In the genomic region with DNA sequence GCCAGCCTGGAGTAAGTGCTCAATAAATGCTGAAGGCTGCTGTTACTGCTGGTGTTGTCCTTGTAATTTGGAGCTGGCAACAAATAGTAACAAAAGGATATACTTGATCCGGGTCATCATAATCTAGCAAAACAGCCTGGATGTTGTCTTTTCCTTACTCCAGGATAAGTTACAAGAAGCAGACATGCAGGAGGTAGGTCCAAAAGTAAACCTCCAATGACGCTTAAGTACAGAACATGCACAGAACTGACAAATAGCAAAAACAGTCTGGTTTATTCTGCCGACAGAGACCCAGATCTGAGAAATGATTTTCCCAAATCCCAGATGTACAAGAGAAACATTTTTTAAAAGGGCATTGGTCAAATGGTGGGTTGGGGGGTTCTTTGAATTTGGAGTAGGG, we compare ENCODE assay signal across 27 cellular contexts.
DNase-seq lines count a peak whose midpoint lies in the region; FAIRE-seq and TF ChIP-seq lines count a peak whose summit lies in the region.
"Had no signal": no experiment of that assay in that cellular context is flagged by ENCODE, and none has a peak within 500 bp of the region (broad histone marks: within the 10 kb centered on the region; RNA-seq: fewer than 3 reads in every experiment).

No MANE protein-coding gene starts in this region.

- no peaks in the 10 kb centered on the region for H3K36me3 Mint-ChIP-seq in chondrocyte (ENCODE audit: low read depth)

- no peak overlapping the region for H3K4me3 Mint-ChIP-seq in chondrocyte (ENCODE audit: unreplicated experiment)
- H3K4me3 Mint-ChIP-seq: CD4-positive, alpha-beta T cell had no signal

- H3K4me1 Mint-ChIP-seq in chondrocyte (ENCODE audit: low read depth), result peaks cover 32% of the 10 kb centered on the region

- no peaks in the 10 kb centered on the region for H3K9me3 Mint-ChIP-seq in chondrocyte (ENCODE audit: low read depth)
- H3K9me3 Mint-ChIP-seq: CD4-positive, alpha-beta T cell had no signal

- H3K36me3 ChIP-seq in rectal smooth muscle tissue (ENCODE audit: control insufficient read depth, insufficient read depth, low read length), result no peaks in the 10 kb centered on the region
- H3K36me3 ChIP-seq: BLaER1 treated with 17β-estradiol and CSF1 and Interleukin-3, amounts not matched to agents 10 nM and 100 nM had no signal

- DNase-seq in HTR-8/SVneo (ENCODE audit: insufficient read length, low spot score) (no peak), chondrocyte (ENCODE audit: low spot score) (no peak), T-helper 2 cell (no peak), H4 (ENCODE audit: low spot score) (no peak)
- no peak for DNase-seq in activated CD8-positive, alpha-beta memory T cell treated with anti-CD3 and anti-CD28 coated beads, Interleukin-2, amount 50 U/mL, for 48 hours
- DNase-seq in stimulated activated naive CD4-positive, alpha-beta T cell treated with Interleukin-2 at 50 U/mL for 16 hours (lab: John Stamatoyannopoulos, UW), result no peak
- DNase-seq: AML-193; CD4-positive, alpha-beta T cell; HCEC 1CT; Karpas-422; MV-4-11; NCI-H1105; NCI-H1436 treated with DMSO at 0.1 percent for 48 hours; NCI-H1930; NCI-H2107; NCI-H2227 treated with DMSO at 0.1 percent for 48 hours; NCI-H526 treated with DMSO at 0.1 percent for 48 hours; RPMI8226; SHP77 had no signal

- TF ChIP-seq CTCF in chondrocyte (IDR thresholded peaks at IDR 0.05), result no peak

- no peaks in the 10 kb centered on the region for H3K27me3 Mint-ChIP-seq in chondrocyte (ENCODE audit: low read depth)
- H3K27me3 Mint-ChIP-seq: CD4-positive, alpha-beta T cell had no signal

- H3K27ac Mint-ChIP-seq in chondrocyte (ENCODE audit: unreplicated experiment), result peak overlapping the region; percentile 92
- H3K27ac Mint-ChIP-seq: CD4-positive, alpha-beta T cell had no signal

- no peak overlapping the region for H3K4me3 ChIP-seq in rectal smooth muscle tissue (ENCODE audit: low read length)
- H3K4me3 ChIP-seq: A549; BLaER1 treated with 17β-estradiol and CSF1 and Interleukin-3, amounts not matched to agents 10 nM and 100 nM; SK-N-MC had no signal

- peak; percentile 44 for FAIRE-seq in HTR-8/SVneo (lab: Jason Lieb, UNC)
- FAIRE-seq: A549, D721Med, GM19239 had no signal

- H3K27ac ChIP-seq in layer of hippocampus (ENCODE audit: low read depth, low read length) (peak overlapping the region; percentile 23), rectal smooth muscle tissue (ENCODE audit: low read depth, low read length) (peak overlapping the region; percentile 74)
- H3K27ac ChIP-seq: A549, HL-60, SK-N-MC had no signal

- H3K4me1 ChIP-seq in rectal smooth muscle tissue (ENCODE audit: control insufficient read depth, insufficient read depth, low read length), result peaks cover 10% of the 10 kb centered on the region

- no peak overlapping the region for H3K9ac ChIP-seq in rectal smooth muscle tissue (ENCODE audit: low read length)
- H3K9ac ChIP-seq: BLaER1 treated with 17β-estradiol and CSF1 and Interleukin-3, amounts not matched to agents 10 nM and 100 nM had no signal

- H3K27me3 ChIP-seq in layer of hippocampus (ENCODE audit: control insufficient read depth, insufficient read depth, low read length), result no peaks in the 10 kb centered on the region
- no peaks in the 10 kb centered on the region for H3K27me3 ChIP-seq in rectal smooth muscle tissue (ENCODE audit: control insufficient read depth, insufficient read depth, low read length)
- H3K27me3 ChIP-seq: BLaER1 treated with 17β-estradiol and CSF1 and Interleukin-3, amounts not matched to agents 10 nM and 100 nM had no signal
